Comparison of ENCODE assay signal across 10 cellular contexts in genomic region chr6:30724906-30725667, GRCh38. TPM values are rescaled to one million over a fixed set of nuclear protein-coding genes. Genes with fewer than 3 reads are reported as not detected.
A peak's percentile ranks its signal among the peaks of the same experiment; 100 is the strongest.
DNase-seq lines count a peak whose midpoint lies in the region; ATAC-seq and TF ChIP-seq lines count a peak whose summit lies in the region.
"Had no signal": no experiment of that assay in that cellular context is flagged by ENCODE, and none has a peak within 500 bp of the region (broad histone marks: within the 10 kb centered on the region; RNA-seq: fewer than 3 reads in every experiment).

No MANE protein-coding gene starts in this region.

- peaks cover 72% of the 10 kb centered on the region for H3K36me3 Mint-ChIP-seq in activated B cell treated with CpG ODN at 0.5 μM for 24 hours (ENCODE audit: low read depth)
- peaks cover 18% of the 10 kb centered on the region for H3K36me3 Mint-ChIP-seq in memory B cell

- H3K27ac Mint-ChIP-seq in activated B cell treated with CpG ODN at 0.5 μM for 24 hours: peak overlapping the region; percentile 35
- H3K27ac Mint-ChIP-seq in memory B cell: peak overlapping the region; percentile 82

- POLR2A ChIA-PET in activated B cell treated with CpG ODN at 0.5 μM for 24 hours (lab: Charles Lee): interaction anchor here (0.7 to 22.6 kb wide), 5 partner anchors 35 to 110 kb away, joined by 3 to 697 read pairs (median 10); partner anchors contain the start of genes DHX16, NRM and PPP1R18

- no peak overlapping the region for H3K4me3 Mint-ChIP-seq in activated B cell treated with CpG ODN at 0.5 μM for 24 hours
- H3K4me3 Mint-ChIP-seq in memory B cell: no peak overlapping the region

- CTCF ChIA-PET in activated B cell treated with CpG ODN at 0.5 μM for 24 hours (lab: Charles Lee): interaction anchor here (0.7 to 20.0 kb wide), 2 partner anchors 47 to 75 kb away, joined by 3 to 576 read pairs; partner anchors contain the start of gene DHX16

- DNase-seq in A172 (ENCODE audit: low spot score): peak; percentile 25
- DNase-seq in EH (ENCODE audit: low read depth): peak; percentile 25
- no peak for DNase-seq in activated B cell treated with CpG ODN at 0.5 μM for 24 hours
- no peak for DNase-seq in memory B cell (ENCODE audit: low spot score in 2 of 2)
- DNase-seq in middle frontal gyrus (ENCODE audit: extremely low spot score, low spot score): no peak
- DNase-seq in D341Med (ENCODE audit: low spot score): no peak
- DNase-seq: KG1, RPMI8226 had no signal

- no peak for ATAC-seq in activated B cell treated with CpG ODN at 0.5 μM for 24 hours (ENCODE audit: low read depth)
- no peak for ATAC-seq in memory B cell (ENCODE audit: low read depth)
- ATAC-seq in GM18870 (IDR thresholded peaks at IDR 0.05; ENCODE audit: unreplicated experiment): no peak
- ATAC-seq in HG02981 (IDR thresholded peaks at IDR 0.05; ENCODE audit: unreplicated experiment): no peak

- no peak for TF ChIP-seq CTCF in activated B cell treated with CpG ODN at 0.5 μM for 24 hours (IDR thresholded peaks at IDR 0.05)

- intact Hi-C loops in activated B cell treated with CpG ODN at 0.5 μM for 24 hours (cut with micrococcal nuclease): no loop called here

- H3K4me1 Mint-ChIP-seq in activated B cell treated with CpG ODN at 0.5 μM for 24 hours (peaks cover 41% of the 10 kb centered on the region), memory B cell (peaks cover 27% of the 10 kb centered on the region)

- H3K27me3 Mint-ChIP-seq in activated B cell treated with CpG ODN at 0.5 μM for 24 hours (no peaks in the 10 kb centered on the region), memory B cell (no peaks in the 10 kb centered on the region)

- H3K9me3 Mint-ChIP-seq in activated B cell treated with CpG ODN at 0.5 μM for 24 hours: no peaks in the 10 kb centered on the region
- H3K9me3 Mint-ChIP-seq in memory B cell: no peaks in the 10 kb centered on the region

RNA-seq across cellular contexts. Expression of gene TUBB, which starts 4.9 kb away (rescaled TPM):
- 1,118 and 1,364 TPM in 2 replicates for total RNA-seq in A172 (2014; rRNA removed; shearing (Covaris generic))
- 700 and 725 TPM in 2 replicates for total RNA-seq in activated B cell treated with CpG ODN at 0.5 μM for 24 hours

RNA-seq across cellular contexts. Expression of gene MDC1, which starts 8.0 kb away (rescaled TPM):
- 4.8 and 7.6 TPM in 2 replicates for total RNA-seq in A172 (2014; rRNA removed; shearing (Covaris generic))
- 62.4 and 65.6 TPM in 2 replicates for total RNA-seq in activated B cell treated with CpG ODN at 0.5 μM for 24 hours

RNA-seq across cellular contexts. Expression of gene FLOT1, which starts 17.4 kb away (rescaled TPM):
- 163 and 165 TPM in 2 replicates for total RNA-seq in A172 (2014; rRNA removed; shearing (Covaris generic))
- 49.1 and 52.0 TPM in 2 replicates for total RNA-seq in activated B cell treated with CpG ODN at 0.5 μM for 24 hours

RNA-seq across cellular contexts. Expression of gene IER3, which starts 19.3 kb away (rescaled TPM):
- 61.1 and 63.2 TPM in 2 replicates for total RNA-seq in A172 (2014; rRNA removed; shearing (Covaris generic))
- total RNA-seq in activated B cell treated with CpG ODN at 0.5 μM for 24 hours: 3.0 and 3.3 TPM in 2 replicates

RNA-seq across cellular contexts. Expression of gene NRM, which starts 34.3 kb away (rescaled TPM):
- 13.2 and 14.0 TPM in 2 replicates for total RNA-seq in A172 (2014; rRNA removed; shearing (Covaris generic))
- total RNA-seq in activated B cell treated with CpG ODN at 0.5 μM for 24 hours: 17.4 and 17.8 TPM in 2 replicates

Comparison
In these comparisons a context has a peak if more than half of its experiments do, and no peak if none do; other contexts are left out.
1. DNase-seq: peak in A172 (single experiment) and EH (single experiment); none in activated B cell treated with CpG ODN at 0.5 μM for 24 hours (single experiment), memory B cell (0 of 2), middle frontal gyrus (single experiment) and D341Med (single experiment).